In genomic region chr6:164099535-164099982, GRCh38 we compare ENCODE assay signal across 1 cellular context.
TF ChIP-seq lines count a peak whose summit lies in the region.

No MANE protein-coding gene starts in this region.

TF ChIP-seq in GM23338, 12 proteins besides CTCF, POLR2A, EP300 and RAD21 (continued from another document):
- TF ChIP-seq ZNF462 (CRISPR knock-in tag; IDR thresholded peaks at IDR 0.05) (no peak), POLR2AphosphoS5 (IDR thresholded peaks at IDR 0.05; ENCODE audit: low read depth) (no peak), CREB1 (CRISPR knock-in tag; IDR thresholded peaks at IDR 0.05; ENCODE audit: low read depth) (no peak), REST (IDR thresholded peaks at IDR 0.05; ENCODE audit: unreplicated experiment) (no peak), EZH2phosphoT487 (IDR thresholded peaks at IDR 0.05; ENCODE audit: unreplicated experiment) (no peak), ETS1 (IDR thresholded peaks at IDR 0.05) (no peak), JUNB (IDR thresholded peaks at IDR 0.05; ENCODE audit: unreplicated experiment) (no peak), EZH2 (IDR thresholded peaks at IDR 0.05; ENCODE audit: low read depth, unreplicated experiment) (no peak)
